In the genomic region with DNA sequence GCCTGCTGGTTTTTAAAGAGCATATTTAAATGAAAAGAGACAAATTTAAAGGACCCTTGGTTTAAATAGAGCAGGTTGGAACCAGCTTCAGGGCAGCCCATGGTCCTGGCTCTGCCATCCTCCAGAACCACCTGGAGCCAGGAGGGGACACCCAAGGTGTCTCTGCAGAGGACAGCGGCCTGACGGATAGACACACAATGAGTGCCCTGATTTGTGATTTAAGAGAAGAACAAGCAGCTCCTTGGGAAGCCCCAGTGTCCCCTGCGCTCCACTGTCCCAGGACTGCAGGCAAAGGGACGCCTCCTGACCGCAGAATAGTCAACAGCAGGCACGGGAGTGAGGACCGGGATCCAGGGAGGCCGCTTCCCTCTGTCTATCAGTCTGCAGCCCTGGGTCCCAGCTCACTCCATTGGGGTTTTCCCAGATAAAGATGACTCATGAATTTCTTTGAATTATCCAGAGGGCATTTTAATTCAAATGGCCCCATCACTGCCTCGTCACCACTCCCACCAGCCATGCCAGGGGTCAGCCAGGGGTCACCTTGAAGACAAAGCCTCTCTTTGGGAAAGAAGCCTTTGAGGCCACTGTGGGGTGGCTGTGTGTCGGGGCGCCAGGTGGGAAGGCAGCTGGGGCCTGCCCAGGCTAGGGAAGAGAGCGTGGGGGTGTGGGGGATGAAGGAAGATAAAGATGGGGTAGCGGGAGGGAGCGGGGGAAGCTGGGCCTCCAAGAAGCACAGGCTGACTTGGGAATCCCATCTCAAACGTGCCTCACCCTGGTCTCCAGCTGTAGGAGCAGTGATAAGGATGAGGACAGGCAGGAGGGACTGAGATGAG, we compare ENCODE assay signal across 9 cellular contexts. TPM values are rescaled to one million over a fixed set of nuclear protein-coding genes. Genes with fewer than 3 reads are reported as not detected.
A peak's percentile ranks its signal among the peaks of the same experiment; 100 is the strongest.
DNase-seq lines count a peak whose midpoint lies in the region; TF ChIP-seq lines count a peak whose summit lies in the region.
"Not testable (repeated sequence)": the region's sequence is repeated elsewhere in the genome, so short reads cannot be mapped to it uniquely, and the experiment has no call there.
"Had no signal": no experiment of that assay in that cellular context is flagged by ENCODE, and none has a peak within 500 bp of the region (broad histone marks: within the 10 kb centered on the region; RNA-seq: fewer than 3 reads in every experiment).

No MANE protein-coding gene starts in this region.

- H3K27ac ChIP-seq in SJSA1 (peak overlapping the region; percentile 92), brain microvascular endothelial cell (peak overlapping the region; percentile 58)
- H3K27ac ChIP-seq in ovary = not testable (repeated sequence)

- TF ChIP-seq EP300 in ovary (IDR thresholded peaks at IDR 0.05) = not testable (repeated sequence)

- H3K27me3 ChIP-seq in SJSA1 (replicated peaks); brain microvascular endothelial cell (replicated peaks); ovary: not testable (repeated sequence)

- not testable (repeated sequence) for TF ChIP-seq POLR2A in ovary (IDR thresholded peaks at IDR 0.05)

- H3K9me3 ChIP-seq in SJSA1 (replicated peaks); ovary: not testable (repeated sequence)

- in situ Hi-C loops in brain microvascular endothelial cell (cut with HindIII; ENCODE audit: low pct_ligation_motif_present, low sequenced_read_pairs) = not testable (repeated sequence)

- DNase-seq in EH (ENCODE audit: low read depth) = peak; percentile 81
- DNase-seq in HT1080 (ENCODE audit: low read depth) = peak; percentile 85
- DNase-seq in SJSA1 (ENCODE audit: low read depth in 1 of 2, low spot score in 2 of 2) = peak; percentile 89 to 93
- DNase-seq in brain microvascular endothelial cell = peak; percentile 76
- peak; percentile 78 for DNase-seq in fibroblast of mammary gland (ENCODE audit: low read depth)
- DNase-seq in iris pigment epithelial cell (ENCODE audit: low read depth) = peak; percentile 54
- peak in 3 of 5 donors; percentile 49 to 70 (median 64) for DNase-seq in ovary

- H3K4me1 ChIP-seq in SJSA1 (replicated peaks) = peaks cover 48% of the 10 kb centered on the region
- H3K4me1 ChIP-seq in ovary (ENCODE audit: insufficient read depth) = peaks cover 13% of the 10 kb centered on the region

- TF ChIP-seq CTCF in brain microvascular endothelial cell (IDR thresholded peaks at IDR 0.05; ENCODE audit: low read depth, low read length, missing control alignments); fibroblast of mammary gland (conservative IDR thresholded peaks at IDR 0.05; ENCODE audit: control insufficient read depth, insufficient read depth, low read depth, low read length); ovary (IDR thresholded peaks at IDR 0.05): not testable (repeated sequence)

- 60 to 68% (median 62%) methylated on average over 12 to 15 of the region's 15 CpGs for WGBS in ovary, 3 donors

- not testable (repeated sequence) for H3K4me3 ChIP-seq in SJSA1; brain microvascular endothelial cell (ENCODE audit: low read depth, low read length); fibroblast of mammary gland (ENCODE audit: control insufficient read depth, low read depth, low read length); ovary

- not testable (repeated sequence) for H3K36me3 ChIP-seq in SJSA1; brain microvascular endothelial cell (replicated peaks); ovary

- intact Hi-C loops in ovary (cut with DNase I) = not testable (repeated sequence)

RNA-seq across cellular contexts. Expression of gene RIPOR3, which starts 53.1 kb away (rescaled TPM):
- total RNA-seq in HT1080 (2014; rRNA removed; shearing (Covaris generic)) = not detected in 2 replicates
- polyA plus RNA-seq in HT1080 (2015; cell fraction: cytosol; rRNA removed) = not detected in 2 replicates
- polyA plus RNA-seq in HT1080 (2015; cell fraction: nucleus; rRNA removed) = 0.05 TPM in 1 of 2 replicates, not detected in the other
- 1.3 and 1.8 TPM in 2 replicates for total RNA-seq in SJSA1 (2014; rRNA removed; shearing (Covaris generic))
- 10 to 100 TPM in 2 of 7 donors, 1 to 10 TPM in 5; 1.3 to 22.7 (median 8.0) TPM for total RNA-seq in ovary
- polyA plus RNA-seq in ovary = 1 to 10 TPM; 1.7 to 9.6 TPM
- total RNA-seq: activated B cell treated with CpG ODN at 0.5 μM for 24 hours; activated CD4-positive, alpha-beta memory T cell treated with anti-CD3 and anti-CD28 coated beads for 36 hours had no signal
